29 cellular contexts compared by ENCODE assay signal in the genomic region with DNA sequence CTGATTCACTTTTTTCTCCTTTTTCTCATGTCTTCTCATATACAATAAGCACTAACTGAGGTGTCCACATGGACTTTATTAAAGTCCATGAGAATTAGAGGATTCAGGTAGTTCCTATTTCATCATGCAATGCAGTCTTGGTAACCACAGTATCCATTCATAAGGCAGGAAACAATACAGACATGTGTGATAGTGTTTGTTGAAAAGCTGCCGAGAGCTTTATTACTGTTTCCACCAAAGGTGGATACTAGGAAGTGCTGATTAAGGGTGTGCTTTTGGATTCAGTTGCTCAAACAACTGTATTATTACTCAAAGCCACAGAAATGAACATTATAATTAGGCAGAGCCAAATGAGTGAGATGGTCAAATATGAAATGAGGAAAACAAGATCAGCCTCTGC. TPM values are rescaled to one million over a fixed set of nuclear protein-coding genes. Genes with fewer than 3 reads are reported as not detected.
"Had no signal": no experiment of that assay in that cellular context is flagged by ENCODE, and none has a peak within 500 bp of the region (broad histone marks: within the 10 kb centered on the region; RNA-seq: fewer than 3 reads in every experiment).

No MANE protein-coding gene starts in this region.

- H3K4me1 Mint-ChIP-seq: immature natural killer cell had no signal

- H3K9me3 ChIP-seq: heart right ventricle, pancreas, prostate gland, right lobe of liver, spleen, testis, tibial nerve, upper lobe of right lung, vagina had no signal

- ATAC-seq: heart right ventricle; left cardiac atrium; left ventricle myocardium superior; right lobe of liver; stimulated activated naive B cell treated with anti-CD40 and anti-IgM and Interleukin-4, amounts not matched to agents 10 μg/mL and 1 μg/mL and 100 μg/mL, for 72 hours; stimulated activated naive CD8-positive, alpha-beta T cell treated with anti-CD3 and anti-CD28 coated beads, Interleukin-15, amount 100 ng/mL, for 72 hours; upper lobe of right lung had no signal

- H3K36me3 ChIP-seq: heart right ventricle, pancreas, prostate gland, right lobe of liver, spleen, tibial nerve, upper lobe of right lung, vagina had no signal

- H3K4me3 ChIP-seq: heart right ventricle, lung, pancreas, prostate gland, right lobe of liver, spleen, testis, tibial nerve, upper lobe of right lung, vagina had no signal

- DNase-seq: foreskin melanocyte; heart right ventricle; immature natural killer cell; kidney; left cardiac atrium; left ventricle myocardium superior; mesenchymal stem cell; midbrain; naive B cell; occipital lobe; pancreas; retina; right lobe of liver; spleen; stimulated activated CD4-positive, alpha-beta T cell treated with anti-CD3 and anti-CD28 coated beads, Interleukin-2, amount 100 ng/mL, for 24 hours; stimulated activated CD4-positive, alpha-beta T cell treated with anti-CD3 and anti-CD28 coated beads, Interleukin-4, amount 100 ng/mL, for 4 hours; stimulated activated naive B cell treated with anti-CD40 and anti-IgM and Interleukin-4, amounts not matched to agents 10 μg/mL and 1 μg/mL and 100 μg/mL, for 72 hours; stimulated activated naive CD8-positive, alpha-beta T cell treated with anti-CD3 and anti-CD28 coated beads, Interleukin-15, amount 100 ng/mL, for 72 hours; testis; upper lobe of right lung had no signal

- H3K4me3 Mint-ChIP-seq: dendritic cell treated with granulocyte-macrophage colony-stimulating factor and Interleukin-4, amounts not matched to agents 40 ng/mL and 50 ng/mL, for 4 days; immature natural killer cell; naive B cell; nephron; stimulated activated naive B cell treated with anti-CD40 and anti-IgM and Interleukin-4, amounts not matched to agents 10 μg/mL and 1 μg/mL and 100 μg/mL, for 72 hours; stimulated activated naive CD8-positive, alpha-beta T cell treated with anti-CD3 and anti-CD28 coated beads, Interleukin-15, amount 100 ng/mL, for 72 hours had no signal

- H3K36me3 Mint-ChIP-seq: immature natural killer cell; naive B cell; stimulated activated naive B cell treated with anti-CD40 and anti-IgM and Interleukin-4, amounts not matched to agents 10 μg/mL and 1 μg/mL and 100 μg/mL, for 72 hours had no signal

- H3K27me3 ChIP-seq: pancreas, testis had no signal

- H3K27ac Mint-ChIP-seq: dendritic cell treated with granulocyte-macrophage colony-stimulating factor and Interleukin-4, amounts not matched to agents 40 ng/mL and 50 ng/mL, for 4 days; immature natural killer cell; naive B cell; nephron; stimulated activated naive B cell treated with anti-CD40 and anti-IgM and Interleukin-4, amounts not matched to agents 10 μg/mL and 1 μg/mL and 100 μg/mL, for 72 hours; stimulated activated naive CD8-positive, alpha-beta T cell treated with anti-CD3 and anti-CD28 coated beads, Interleukin-15, amount 100 ng/mL, for 72 hours had no signal

- H3K9me3 Mint-ChIP-seq: dendritic cell treated with granulocyte-macrophage colony-stimulating factor and Interleukin-4, amounts not matched to agents 40 ng/mL and 50 ng/mL, for 4 days; nephron; stimulated activated naive B cell treated with anti-CD40 and anti-IgM and Interleukin-4, amounts not matched to agents 10 μg/mL and 1 μg/mL and 100 μg/mL, for 72 hours; stimulated activated naive CD8-positive, alpha-beta T cell treated with anti-CD3 and anti-CD28 coated beads, Interleukin-15, amount 100 ng/mL, for 72 hours had no signal

- FAIRE-seq: colon, kidney, pancreas had no signal

- H3K27ac ChIP-seq: heart right ventricle, prostate gland, right lobe of liver, spleen, testis, tibial nerve, upper lobe of right lung, vagina had no signal

- H3K4me1 ChIP-seq: prostate gland, testis had no signal

RNA-seq across cellular contexts. Expression of a gene that starts 5.3 kb away (rescaled TPM):
- total RNA-seq: glomerular endothelial cell, heart right ventricle, left cardiac atrium, left ventricle myocardium superior, occipital lobe, vagina had no signal
- polyA plus RNA-seq: esophagus, heart right ventricle, immature natural killer cell had no signal
